8 cellular contexts compared by ENCODE assay signal in genomic region chr10:69123306-69123746, GRCh38. TPM values are rescaled to one million over a fixed set of nuclear protein-coding genes. Genes with fewer than 3 reads are reported as not detected.
DNase-seq lines count a peak whose midpoint lies in the region; ATAC-seq, FAIRE-seq and TF ChIP-seq lines count a peak whose summit lies in the region.

No MANE protein-coding gene starts in this region.

- no peak for TF ChIP-seq RAD21 in HepG2 (CRISPR knock-in tag; IDR thresholded peaks at IDR 0.05)

- H3K36me3 ChIP-seq in OCI-LY3 (replicated peaks; ENCODE audit: low read depth, low read length) (no peaks in the 10 kb centered on the region), HepG2 (replicated peaks in 1 of 2; ENCODE audit: control insufficient read depth in 1 of 2, insufficient read depth in 2 of 2, low read length in 2 of 2) (no peaks in the 10 kb centered on the region), tibial nerve (no peaks in the 10 kb centered on the region)

- ATAC-seq in GM19025 (IDR thresholded peaks at IDR 0.05; ENCODE audit: low read depth, unreplicated experiment) (peak; percentile 24), HG03135 (IDR thresholded peaks at IDR 0.05; ENCODE audit: unreplicated experiment) (peak; percentile 27), HepG2 (peak; percentile 75)
- peak; percentile 14 for ATAC-seq in central memory CD8-positive, alpha-beta T cell (replicated peaks; ENCODE audit: extremely low read depth, poor library complexity, severe bottlenecking)

- in situ Hi-C loops in HepG2 (cut with HindIII; ENCODE audit: extremely low pct_ligation_motif_present, low pct_unique_long_range_greater_than_20kb) = no loop called here

- peak; percentile 61 for FAIRE-seq in HepG2 (lab: Jason Lieb, UNC)

- TF ChIP-seq POLR2A in HepG2 (IDR thresholded peaks at IDR 0.05; ENCODE audit: insufficient read depth in 1 of 2, low read depth in 2 of 2, low read length in 2 of 2) = no peak
- TF ChIP-seq POLR2A in tibial nerve (IDR thresholded peaks at IDR 0.05) = no peak

- no peaks in the 10 kb centered on the region for H3K27me3 ChIP-seq in OCI-LY3 (ENCODE audit: low read depth, low read length)
- H3K27me3 ChIP-seq in HepG2 (ENCODE audit: control insufficient read depth in 1 of 2, insufficient read depth in 2 of 2, low read length in 2 of 2) = no peaks in the 10 kb centered on the region; a peak in 1 of 5 replicates
- H3K27me3 ChIP-seq in tibial nerve = no peaks in the 10 kb centered on the region

- H3K27ac Mint-ChIP-seq in central memory CD8-positive, alpha-beta T cell (ENCODE audit: low read depth) = peak overlapping the region; percentile 95

- peak overlapping the region; percentile 98 for H3K4me2 ChIP-seq in OCI-LY3 (ENCODE audit: low read length)
- H3K4me2 ChIP-seq in HepG2 (ENCODE audit: low read depth, low read length) = peak overlapping the region; percentile 94

- peak overlapping the region; percentile 92 for H3K9ac ChIP-seq in OCI-LY3 (ENCODE audit: low read length)
- peak overlapping the region; percentile 90 for H3K9ac ChIP-seq in HepG2 (ENCODE audit: insufficient read depth, low read depth, low read length)

- peaks cover 9% of the 10 kb centered on the region for H3K4me1 Mint-ChIP-seq in central memory CD8-positive, alpha-beta T cell

- TF ChIP-seq CTCF in OCI-LY3 (IDR thresholded peaks at IDR 0.05; ENCODE audit: low read depth, low read length) = no peak; the same call in 1 of the 2 replicates
- no peak for TF ChIP-seq CTCF in HepG2 (CRISPR knock-in tag; IDR thresholded peaks at IDR 0.05)
- TF ChIP-seq CTCF in tibial nerve (IDR thresholded peaks at IDR 0.05) = no peak

- H4K20me1 ChIP-seq in OCI-LY3 (ENCODE audit: insufficient read depth, low read length) = no peaks in the 10 kb centered on the region
- no peaks in the 10 kb centered on the region for H4K20me1 ChIP-seq in HepG2 (ENCODE audit: insufficient read depth, low read length)

- WGBS in HepG2 (ENCODE audit: low lambda C conversion rate) = under 1% methylated on average over 15 of the region's 16 CpGs
- WGBS in tibial nerve, 2 donors = 0 to 1% methylated on average over 16 of the region's 16 CpGs

- intact Hi-C loops in HepG2 (cut with micrococcal nuclease; ENCODE audit: unreplicated experiment) = loop anchor here (10.0 kb wide), 1 partner anchor 51 kb away; no protein-coding TSS in a partner anchor

- H3K9me3 Mint-ChIP-seq in central memory CD8-positive, alpha-beta T cell = no peaks in the 10 kb centered on the region

- peak overlapping the region; percentile 93 for H3K4me3 Mint-ChIP-seq in central memory CD8-positive, alpha-beta T cell

- H3K9me3 ChIP-seq in OCI-LY3 (ENCODE audit: insufficient read depth, low read length) (no peaks in the 10 kb centered on the region), HepG2 (ENCODE audit: low read length) (no peaks in the 10 kb centered on the region), tibial nerve (no peaks in the 10 kb centered on the region)

- peaks cover 19% of the 10 kb centered on the region for H3K36me3 Mint-ChIP-seq in central memory CD8-positive, alpha-beta T cell (ENCODE audit: insufficient read depth)

- H2AFZ ChIP-seq in OCI-LY3 (ENCODE audit: low read depth, low read length) (peak overlapping the region; percentile 93), HepG2 (ENCODE audit: low read length) (peak overlapping the region; percentile 64)

- peak; percentile 56 for DNase-seq in D341Med (ENCODE audit: low spot score)
- peak in 1 of 2 donors; percentile 26 for DNase-seq in central memory CD8-positive, alpha-beta T cell (ENCODE audit: low spot score in 2 of 2)
- peak; percentile 31 for DNase-seq in HepG2 (ENCODE audit: low spot score)
- peak in 1 of 2 donors; percentile 31 for DNase-seq in tibial nerve (ENCODE audit: low spot score in 2 of 2)
- no peak for DNase-seq in pons (ENCODE audit: low spot score)

- POLR2A ChIA-PET in HepG2 (lab: Yijun Ruan, JAX) = no interaction called here

- H3K4me3 ChIP-seq in OCI-LY3 (ENCODE audit: low read length) (peak overlapping the region; percentile 98), HepG2 (replicated peaks in 1 of 3; ENCODE audit: insufficient read depth in 1 of 3, low read depth in 2 of 3, low read length in 3 of 3) (peak overlapping the region; percentile 67 to 89 (median 85)), tibial nerve (peak overlapping the region; percentile 70 to 100 (median 96))

- no peaks in the 10 kb centered on the region for H3K27me3 Mint-ChIP-seq in central memory CD8-positive, alpha-beta T cell

- CTCF ChIA-PET in HepG2 (lab: Yijun Ruan, JAX; ENCODE audit: low intra/inter-chr PET ratio, low total read pairs) = no interaction called here

- H3K79me2 ChIP-seq in OCI-LY3 (ENCODE audit: low read length) (peaks cover 21% of the 10 kb centered on the region), HepG2 (ENCODE audit: insufficient read depth, low read length) (peaks cover 35% of the 10 kb centered on the region)

- H3K27ac ChIP-seq in OCI-LY3 (ENCODE audit: low read length) (peak overlapping the region; percentile 68), HepG2 (ENCODE audit: extremely low read length, insufficient read depth, low read length) (peak overlapping the region; percentile 82), tibial nerve (peak overlapping the region; percentile 97 to 100 (median 98))

- TF ChIP-seq EP300 in HepG2 (IDR thresholded peaks at IDR 0.05; ENCODE audit: low read depth in 2 of 2, low read length in 2 of 2) (no peak), HepG2 (CRISPR knock-in tag; IDR thresholded peaks at IDR 0.05; ENCODE audit: borderline replicate concordance) (no peak), tibial nerve (IDR thresholded peaks at IDR 0.05) (no peak)

- H3K4me1 ChIP-seq in OCI-LY3 (ENCODE audit: low read length) (peaks cover 9% of the 10 kb centered on the region), HepG2 (ENCODE audit: insufficient read depth, low read length) (peaks cover 28% of the 10 kb centered on the region), tibial nerve (peaks cover 0 to 27% (median 16%) of the 10 kb centered on the region in 4 donors)

- BruUV-seq in HepG2 (replicated peaks; lab: Mats Ljungman, UMichigan) = TSS peak; percentile 99

RNA-seq across cellular contexts. Expression of gene VPS26A, which starts 0.7 kb away (rescaled TPM):
- total RNA-seq in HepG2 (2016; rRNA removed; fragmentation: Illumina TruSeq; extraction: Trizol) = 32.6 and 56.7 TPM in 2 replicates
- 7.0 and 10.6 TPM in 2 replicates for total RNA-seq in HepG2 (2016; cell fraction: cytosol; rRNA removed; fragmentation: Illumina TruSeq; extraction: Trizol; ENCODE audit: low read depth)
- 32.1 and 59.4 TPM in 2 replicates for total RNA-seq in HepG2 (2016; cell fraction: insoluble cytoplasmic fraction; rRNA removed; fragmentation: Illumina TruSeq; extraction: Trizol)
- 16.9 and 19.8 TPM in 2 replicates for total RNA-seq in HepG2 (2016; cell fraction: membrane; rRNA removed; fragmentation: Illumina TruSeq; extraction: Trizol)
- 20.7 TPM in 2 replicates for total RNA-seq in HepG2 (2016; cell fraction: nucleus; rRNA removed; fragmentation: Illumina TruSeq; extraction: Trizol)
- 10.3 and 12.9 TPM in 2 replicates for polyA plus RNA-seq in HepG2 (2011; rRNA removed)
- 4.2 and 7.4 TPM in 2 replicates for polyA plus RNA-seq in HepG2 (2011; cell fraction: cytosol; rRNA removed)
- 1.7 and 3.0 TPM in 2 replicates for polyA plus RNA-seq in HepG2 (2011; cell fraction: nucleus; rRNA removed)
- polyA plus RNA-seq in HepG2 (2012) = 22.7 and 30.3 TPM in 2 replicates
- 5.3 and 6.4 TPM in 2 replicates for polyA plus RNA-seq in HepG2 (2016; cell fraction: cytosol; fragmentation: Illumina TruSeq; extraction: Trizol; ENCODE audit: low read depth)
- 95.5 and 103 TPM in 2 replicates for polyA plus RNA-seq in HepG2 (2016; cell fraction: insoluble cytoplasmic fraction; fragmentation: Illumina TruSeq; extraction: Trizol; ENCODE audit: low read depth)
- 14.3 and 15.6 TPM in 2 replicates for polyA plus RNA-seq in HepG2 (2016; cell fraction: membrane; fragmentation: Illumina TruSeq; extraction: Trizol; ENCODE audit: low read depth)
- 36.5 and 37.9 TPM in 2 replicates for polyA plus RNA-seq in HepG2 (2016; cell fraction: nucleus; fragmentation: Illumina TruSeq; extraction: Trizol; ENCODE audit: insufficient read depth, low read depth)
- polyA minus RNA-seq in HepG2 (2011; rRNA and poly(A)+ RNA removed; ENCODE audit: low replicate concordance) = 1.3 and 3.5 TPM in 2 replicates
- polyA minus RNA-seq in HepG2 (2011; cell fraction: cytosol; rRNA and poly(A)+ RNA removed) = 10.0 and 10.2 TPM in 2 replicates
- 5.5 and 9.2 TPM in 2 replicates for polyA minus RNA-seq in HepG2 (2011; cell fraction: nucleus; rRNA and poly(A)+ RNA removed)
- total RNA-seq in tibial nerve = 10 to 100 TPM; 36.8 to 51.1 (median 39.0) TPM

RNA-seq across cellular contexts. Expression of gene SRGN, which starts 35.4 kb away (rescaled TPM):
- total RNA-seq in HepG2 (2016; rRNA removed; fragmentation: Illumina TruSeq; extraction: Trizol) (0.09 TPM in 1 of 2 replicates, not detected in the other), tibial nerve (100 to 1,000 TPM in 3 of 4 donors, 10 to 100 TPM in 1; 90.0 to 313 (median 105) TPM)
- total RNA-seq in HepG2 (2016; cell fraction: cytosol; rRNA removed; fragmentation: Illumina TruSeq; extraction: Trizol; ENCODE audit: low read depth) = not detected in 2 replicates
- not detected in 2 replicates for total RNA-seq in HepG2 (2016; cell fraction: insoluble cytoplasmic fraction; rRNA removed; fragmentation: Illumina TruSeq; extraction: Trizol)
- not detected in 2 replicates for total RNA-seq in HepG2 (2016; cell fraction: membrane; rRNA removed; fragmentation: Illumina TruSeq; extraction: Trizol)
- total RNA-seq in HepG2 (2016; cell fraction: nucleus; rRNA removed; fragmentation: Illumina TruSeq; extraction: Trizol) = not detected in 2 replicates
- polyA plus RNA-seq in HepG2 (2011; rRNA removed) = not detected in 2 replicates
- 0.12 and 0.15 TPM in 2 replicates for polyA plus RNA-seq in HepG2 (2011; cell fraction: cytosol; rRNA removed)
- polyA plus RNA-seq in HepG2 (2011; cell fraction: nucleus; rRNA removed) = 0.14 TPM in 1 of 2 replicates, not detected in the other
- 0.21 TPM in 1 of 2 replicates, not detected in the other for polyA plus RNA-seq in HepG2 (2012)
- polyA plus RNA-seq in HepG2 (2016; cell fraction: cytosol; fragmentation: Illumina TruSeq; extraction: Trizol; ENCODE audit: low read depth) = not detected in 2 replicates
- not detected in 2 replicates for polyA plus RNA-seq in HepG2 (2016; cell fraction: insoluble cytoplasmic fraction; fragmentation: Illumina TruSeq; extraction: Trizol; ENCODE audit: low read depth)
- polyA plus RNA-seq in HepG2 (2016; cell fraction: membrane; fragmentation: Illumina TruSeq; extraction: Trizol; ENCODE audit: low read depth) = not detected in 2 replicates
- polyA plus RNA-seq in HepG2 (2016; cell fraction: nucleus; fragmentation: Illumina TruSeq; extraction: Trizol; ENCODE audit: insufficient read depth, low read depth) = not detected in 2 replicates
- 0.16 and 2.3 TPM in 2 replicates for polyA minus RNA-seq in HepG2 (2011; rRNA and poly(A)+ RNA removed; ENCODE audit: low replicate concordance)
- not detected in 2 replicates for polyA minus RNA-seq in HepG2 (2011; cell fraction: cytosol; rRNA and poly(A)+ RNA removed)
- not detected in 2 replicates for polyA minus RNA-seq in HepG2 (2011; cell fraction: nucleus; rRNA and poly(A)+ RNA removed)

RNA-seq across cellular contexts. Expression of gene SUPV3L1, which starts 56.7 kb away (rescaled TPM):
- total RNA-seq in HepG2 (2016; rRNA removed; fragmentation: Illumina TruSeq; extraction: Trizol) (45.7 and 57.0 TPM in 2 replicates), tibial nerve (10 to 100 TPM; 23.4 to 53.7 (median 34.9) TPM)
- total RNA-seq in HepG2 (2016; cell fraction: cytosol; rRNA removed; fragmentation: Illumina TruSeq; extraction: Trizol; ENCODE audit: low read depth) = 16.3 and 16.4 TPM in 2 replicates
- 48.3 and 53.5 TPM in 2 replicates for total RNA-seq in HepG2 (2016; cell fraction: insoluble cytoplasmic fraction; rRNA removed; fragmentation: Illumina TruSeq; extraction: Trizol)
- total RNA-seq in HepG2 (2016; cell fraction: membrane; rRNA removed; fragmentation: Illumina TruSeq; extraction: Trizol) = 23.2 and 25.0 TPM in 2 replicates
- 31.1 and 39.6 TPM in 2 replicates for total RNA-seq in HepG2 (2016; cell fraction: nucleus; rRNA removed; fragmentation: Illumina TruSeq; extraction: Trizol)
- polyA plus RNA-seq in HepG2 (2011; rRNA removed) = 21.7 and 28.8 TPM in 2 replicates
- 15.2 and 21.5 TPM in 2 replicates for polyA plus RNA-seq in HepG2 (2011; cell fraction: cytosol; rRNA removed)
- polyA plus RNA-seq in HepG2 (2011; cell fraction: nucleus; rRNA removed) = 29.2 and 34.2 TPM in 2 replicates
- polyA plus RNA-seq in HepG2 (2012) = 19.4 and 21.4 TPM in 2 replicates
- 7.7 and 8.3 TPM in 2 replicates for polyA plus RNA-seq in HepG2 (2016; cell fraction: cytosol; fragmentation: Illumina TruSeq; extraction: Trizol; ENCODE audit: low read depth)
- 49.1 and 52.2 TPM in 2 replicates for polyA plus RNA-seq in HepG2 (2016; cell fraction: insoluble cytoplasmic fraction; fragmentation: Illumina TruSeq; extraction: Trizol; ENCODE audit: low read depth)
- polyA plus RNA-seq in HepG2 (2016; cell fraction: membrane; fragmentation: Illumina TruSeq; extraction: Trizol; ENCODE audit: low read depth) = 16.3 and 17.1 TPM in 2 replicates
- 57.9 and 62.9 TPM in 2 replicates for polyA plus RNA-seq in HepG2 (2016; cell fraction: nucleus; fragmentation: Illumina TruSeq; extraction: Trizol; ENCODE audit: insufficient read depth, low read depth)
- 17.5 and 39.2 TPM in 2 replicates for polyA minus RNA-seq in HepG2 (2011; rRNA and poly(A)+ RNA removed; ENCODE audit: low replicate concordance)
- polyA minus RNA-seq in HepG2 (2011; cell fraction: cytosol; rRNA and poly(A)+ RNA removed) = 30.0 and 39.7 TPM in 2 replicates
- polyA minus RNA-seq in HepG2 (2011; cell fraction: nucleus; rRNA and poly(A)+ RNA removed) = 34.5 and 55.4 TPM in 2 replicates

Comparison
In these comparisons a context has a peak if more than half of its experiments do, and no peak if none do; other contexts are left out.
1. ATAC-seq: peak in every context shown above with its lines; median percentile 75 in HepG2; 27 in HG03135; 24 in GM19025; 14 in central memory CD8-positive, alpha-beta T cell.
2. RNA of gene SRGN, which starts 35.4 kb away (total RNA-seq): 90.0 to 313 TPM in tibial nerve; 0.09 TPM in HepG2; every median in the first group is over 10 times any median in the second.
3. Peak in every context shown above with its lines, with median percentiles within 50 percentile points of each other: H3K27ac ChIP-seq and H3K4me3 ChIP-seq.